14 cellular contexts compared by ENCODE assay signal in the genomic region with DNA sequence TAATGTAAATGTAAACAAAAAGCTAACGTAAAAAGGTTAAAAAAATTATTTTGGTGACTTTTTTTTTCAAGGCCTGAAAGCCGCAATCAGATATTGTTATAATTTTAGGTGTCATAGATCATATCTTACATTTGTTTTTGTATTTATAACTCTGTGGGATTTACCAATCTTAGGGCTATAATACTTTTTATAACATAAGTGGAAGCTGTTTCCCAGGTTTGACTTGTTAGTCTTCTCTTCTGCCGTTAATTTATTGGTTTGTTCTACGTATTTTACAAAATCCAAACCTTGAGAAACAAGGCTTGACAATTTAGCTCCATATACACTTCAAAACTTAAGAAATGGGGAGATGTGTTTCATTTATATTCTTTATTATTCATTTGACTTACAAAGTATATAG.
A peak's percentile ranks its signal among the peaks of the same experiment; 100 is the strongest.
DNase-seq lines count a peak whose midpoint lies in the region; ATAC-seq and TF ChIP-seq lines count a peak whose summit lies in the region.
"Had no signal": no experiment of that assay in that cellular context is flagged by ENCODE, and none has a peak within 500 bp of the region (broad histone marks: within the 10 kb centered on the region; RNA-seq: fewer than 3 reads in every experiment).

No MANE protein-coding gene starts in this region.

- no peaks in the 10 kb centered on the region for H3K36me3 Mint-ChIP-seq in activated T-helper 2 cell treated with anti-CD3 and anti-CD28 coated beads, Interferon-gamma antibody, Interleukin-2, Interleukin-4, amounts not matched to agents 10 μg/mL and 5 μg/mL and 100 μg/mL, durations not matched to agents 14 hours and 24 hours and 36 hours (ENCODE audit: low read depth)
- H3K36me3 Mint-ChIP-seq: CD8-positive, alpha-beta memory T cell had no signal

- intact Hi-C loops in left colon (cut with DNase I, micrococcal nuclease): no loop called here
- intact Hi-C loops in prostate gland (cut with DNase I): no loop called here
- intact Hi-C loops in left ventricle myocardium superior (cut with micrococcal nuclease): no loop called here
- intact Hi-C loops in activated T-helper 2 cell treated with anti-CD3 and anti-CD28 coated beads, Interferon-gamma antibody, Interleukin-2, Interleukin-4, amounts not matched to agents 10 μg/mL and 5 μg/mL and 100 μg/mL, durations not matched to agents 14 hours and 24 hours and 36 hours (cut with micrococcal nuclease): no loop called here

- H2BK120ac ChIP-seq in mesenchymal stem cell (ENCODE audit: low read depth, low read length): no peak overlapping the region

- no peak for TF ChIP-seq POLR2A in prostate gland (IDR thresholded peaks at IDR 0.05)

- H3K14ac ChIP-seq in mesenchymal stem cell (ENCODE audit: low read length in 2 of 2): no peak overlapping the region

- TF ChIP-seq CTCF in VCaP (conservative IDR thresholded peaks at IDR 0.05) (no peak), prostate gland (IDR thresholded peaks at IDR 0.05) (no peak)

- 42% methylated on average over 4 of the region's 4 CpGs for WGBS in prostate gland
- WGBS in mesenchymal stem cell: 100% methylated on average over 1 of the region's 4 CpGs

- no peak overlapping the region for H2AK5ac ChIP-seq in mesenchymal stem cell (ENCODE audit: low read length, severe bottlenecking)

- no peaks in the 10 kb centered on the region for H3K9me3 ChIP-seq in prostate gland
- H3K9me3 ChIP-seq in mesenchymal stem cell (ENCODE audit: control insufficient read depth, low read length): no peaks in the 10 kb centered on the region
- H3K9me3 ChIP-seq: A549 had no signal

- no peak overlapping the region for H3K4me3 Mint-ChIP-seq in activated T-helper 2 cell treated with anti-CD3 and anti-CD28 coated beads, Interferon-gamma antibody, Interleukin-2, Interleukin-4, amounts not matched to agents 10 μg/mL and 5 μg/mL and 100 μg/mL, durations not matched to agents 14 hours and 24 hours and 36 hours (ENCODE audit: low read depth)
- H3K4me3 Mint-ChIP-seq: CD8-positive, alpha-beta memory T cell; HFFc6 had no signal

- H3K4me1 ChIP-seq in prostate gland (replicated peaks) (no peaks in the 10 kb centered on the region), mesenchymal stem cell (ENCODE audit: control insufficient read depth, insufficient read depth, low read depth, low read length) (peaks cover 1% of the 10 kb centered on the region)

- no peaks in the 10 kb centered on the region for H3K27me3 Mint-ChIP-seq in activated T-helper 2 cell treated with anti-CD3 and anti-CD28 coated beads, Interferon-gamma antibody, Interleukin-2, Interleukin-4, amounts not matched to agents 10 μg/mL and 5 μg/mL and 100 μg/mL, durations not matched to agents 14 hours and 24 hours and 36 hours (ENCODE audit: low read depth)

- H3K4me3 ChIP-seq in prostate gland (no peak overlapping the region), mesenchymal stem cell (ENCODE audit: insufficient read depth in 1 of 2, low read depth in 1 of 2, low read length in 2 of 2) (no peak overlapping the region)
- H3K4me3 ChIP-seq: A549 had no signal

- H3K27ac Mint-ChIP-seq in activated T-helper 2 cell treated with anti-CD3 and anti-CD28 coated beads, Interferon-gamma antibody, Interleukin-2, Interleukin-4, amounts not matched to agents 10 μg/mL and 5 μg/mL and 100 μg/mL, durations not matched to agents 14 hours and 24 hours and 36 hours: no peak overlapping the region
- H3K27ac Mint-ChIP-seq: CD8-positive, alpha-beta memory T cell; HFFc6 had no signal

- peak overlapping the region; percentile 92 for H3K27ac ChIP-seq in VCaP
- H3K27ac ChIP-seq in prostate gland: peak overlapping the region; percentile 28 to 58
- H3K27ac ChIP-seq in mesenchymal stem cell (ENCODE audit: low read length, poor library complexity, severe bottlenecking): no peak overlapping the region
- H3K27ac ChIP-seq: A549, HL-60 had no signal

- no peak overlapping the region for H2AFZ ChIP-seq in mesenchymal stem cell (ENCODE audit: low read depth, low read length)

- no peak overlapping the region for H4K8ac ChIP-seq in mesenchymal stem cell (ENCODE audit: low read length)

- H3K9ac ChIP-seq in mesenchymal stem cell (ENCODE audit: low read length): no peak overlapping the region

- H3K79me1 ChIP-seq in mesenchymal stem cell (replicated peaks; ENCODE audit: low read length, poor library complexity, severe bottlenecking): no peaks in the 10 kb centered on the region

- H3K23ac ChIP-seq in mesenchymal stem cell (ENCODE audit: low read length in 2 of 2): no peak overlapping the region

- H2BK5ac ChIP-seq in mesenchymal stem cell (ENCODE audit: low read depth, low read length, poor library complexity, severe bottlenecking): no peak overlapping the region

- no peak overlapping the region for H3K4ac ChIP-seq in mesenchymal stem cell (ENCODE audit: low read depth in 1 of 2, low read length in 2 of 2)

- no peaks in the 10 kb centered on the region for H3K9me3 Mint-ChIP-seq in activated T-helper 2 cell treated with anti-CD3 and anti-CD28 coated beads, Interferon-gamma antibody, Interleukin-2, Interleukin-4, amounts not matched to agents 10 μg/mL and 5 μg/mL and 100 μg/mL, durations not matched to agents 14 hours and 24 hours and 36 hours
- H3K9me3 Mint-ChIP-seq: CD8-positive, alpha-beta memory T cell; HFFc6 had no signal

- no peaks in the 10 kb centered on the region for H3K27me3 ChIP-seq in prostate gland (replicated peaks; ENCODE audit: insufficient read depth)
- H3K27me3 ChIP-seq in mesenchymal stem cell (ENCODE audit: control insufficient read depth in 1 of 2, insufficient read depth in 1 of 2, low read length in 2 of 2): peaks cover 0 to 8% of the 10 kb centered on the region in 2 experiments

- no peak overlapping the region for H2BK12ac ChIP-seq in mesenchymal stem cell (ENCODE audit: low read length in 2 of 2)

- ATAC-seq in left colon: peak; percentile 66
- ATAC-seq in left ventricle myocardium superior: no peak
- ATAC-seq: A549 had no signal

- H3K18ac ChIP-seq in mesenchymal stem cell (ENCODE audit: low read depth in 1 of 2, low read length in 2 of 2): no peak overlapping the region

- H3K4me2 ChIP-seq in mesenchymal stem cell (ENCODE audit: low read length, poor library complexity, severe bottlenecking): no peak overlapping the region
- H3K4me2 ChIP-seq: A549 had no signal

- H4K91ac ChIP-seq in mesenchymal stem cell (ENCODE audit: low read length): no peak overlapping the region

- H3K36me3 ChIP-seq in prostate gland (no peaks in the 10 kb centered on the region), mesenchymal stem cell (ENCODE audit: control insufficient read depth in 1 of 2, insufficient read depth in 2 of 2, low read depth in 1 of 2, low read length in 2 of 2) (no peaks in the 10 kb centered on the region)

- DNase-seq in left colon: no peak
- no peak for DNase-seq in prostate gland (ENCODE audit: low spot score)
- no peak for DNase-seq in left ventricle myocardium superior
- no peak for DNase-seq in NCI-H2171 treated with DMSO at 0.1 percent for 48 hours (lab: John Stamatoyannopoulos, UW)
- DNase-seq in mesenchymal stem cell: no peak
- no peak for DNase-seq in activated T-helper 2 cell treated with anti-CD3 and anti-CD28 coated beads, Interferon-gamma antibody, Interleukin-2, Interleukin-4, amounts not matched to agents 10 μg/mL and 5 μg/mL and 100 μg/mL, durations not matched to agents 14 hours and 24 hours and 36 hours (ENCODE audit: low spot score)
- DNase-seq: CD8-positive, alpha-beta memory T cell; DMS53; GF-D8; HCEC 1CT; HFFc6 had no signal

- H2BK15ac ChIP-seq in mesenchymal stem cell (ENCODE audit: low read depth, poor library complexity, severe bottlenecking): no peak overlapping the region

- H3K4me1 Mint-ChIP-seq in activated T-helper 2 cell treated with anti-CD3 and anti-CD28 coated beads, Interferon-gamma antibody, Interleukin-2, Interleukin-4, amounts not matched to agents 10 μg/mL and 5 μg/mL and 100 μg/mL, durations not matched to agents 14 hours and 24 hours and 36 hours (ENCODE audit: low read depth): no peaks in the 10 kb centered on the region
- H3K4me1 Mint-ChIP-seq: CD8-positive, alpha-beta memory T cell had no signal
